ENCODE assay signal across 8 cellular contexts in genomic region chr6:148700713-148701392, GRCh38. TPM values are rescaled to one million over a fixed set of nuclear protein-coding genes. Genes with fewer than 3 reads are reported as not detected.
DNase-seq lines count a peak whose midpoint lies in the region; ATAC-seq and TF ChIP-seq lines count a peak whose summit lies in the region.

No MANE protein-coding gene starts in this region.

- H3K9me3 Mint-ChIP-seq in IgD-negative memory B cell: peaks cover 0 to 3% (median 0%) of the 10 kb centered on the region in 3 donors
- peaks cover 10% of the 10 kb centered on the region for H3K9me3 Mint-ChIP-seq in activated naive CD8-positive, alpha-beta T cell (ENCODE audit: low read depth)

- intact Hi-C loops in spleen (cut with DNase I; ENCODE audit: low total_unique reads): no loop called here

- H3K4me3 ChIP-seq in right atrium auricular region (peak overlapping the region in 1 of 2 donors; percentile 24), spleen (peak overlapping the region in 7 of 8 donors; percentile 5 to 57 (median 28))

- H3K36me3 Mint-ChIP-seq in IgD-negative memory B cell: no peaks in the 10 kb centered on the region
- no peaks in the 10 kb centered on the region for H3K36me3 Mint-ChIP-seq in activated naive CD8-positive, alpha-beta T cell

- TF ChIP-seq CTCF in right atrium auricular region (IDR thresholded peaks at IDR 0.05) (no peak), spleen (IDR thresholded peaks at IDR 0.05 in 8 of 11, conservative IDR thresholded peaks at IDR 0.05 in 3 of 11) (no peak)

- peak overlapping the region; percentile 26 to 94 (median 42) for H3K27ac Mint-ChIP-seq in IgD-negative memory B cell
- H3K27ac Mint-ChIP-seq in activated naive CD8-positive, alpha-beta T cell: peak overlapping the region; percentile 54

- peaks cover 0 to 6% of the 10 kb centered on the region in 2 donors for H3K9me3 ChIP-seq in right atrium auricular region
- peaks cover 0 to 11% (median 0%) of the 10 kb centered on the region in 8 donors for H3K9me3 ChIP-seq in spleen

- peak overlapping the region; percentile 12 to 32 for H3K27ac ChIP-seq in right atrium auricular region
- peak overlapping the region in 6 of 8 donors; percentile 27 to 70 (median 42) for H3K27ac ChIP-seq in spleen

- 15 to 23% (median 16%) methylated on average over 9 of the region's 9 CpGs for WGBS in spleen, 5 donors

- H3K4me1 Mint-ChIP-seq in IgD-negative memory B cell: peaks cover 7 to 15% (median 8%) of the 10 kb centered on the region in 3 donors
- H3K4me1 Mint-ChIP-seq in activated naive CD8-positive, alpha-beta T cell (ENCODE audit: low read depth): peaks cover 7% of the 10 kb centered on the region

- H3K27me3 Mint-ChIP-seq in IgD-negative memory B cell: no peaks in the 10 kb centered on the region
- H3K27me3 Mint-ChIP-seq in activated naive CD8-positive, alpha-beta T cell: peaks cover 8% of the 10 kb centered on the region

- H3K27me3 ChIP-seq in right atrium auricular region (peaks cover 0 to 3% of the 10 kb centered on the region in 2 donors), spleen (replicated peaks in 1 of 7) (no peaks in the 10 kb centered on the region)

- H3K4me1 ChIP-seq in right atrium auricular region: no peaks in the 10 kb centered on the region
- peaks cover 0 to 25% (median 18%) of the 10 kb centered on the region in 6 donors for H3K4me1 ChIP-seq in spleen

- no peak for TF ChIP-seq POLR2A in spleen (IDR thresholded peaks at IDR 0.05)

- H3K36me3 ChIP-seq in right atrium auricular region (no peaks in the 10 kb centered on the region), spleen (no peaks in the 10 kb centered on the region)

- peak overlapping the region; percentile 75 to 96 (median 87) for H3K4me3 Mint-ChIP-seq in IgD-negative memory B cell
- peak overlapping the region; percentile 70 for H3K4me3 Mint-ChIP-seq in activated naive CD8-positive, alpha-beta T cell

- DNase-seq in EH (ENCODE audit: low read depth) (peak; percentile 58), right atrium auricular region (ENCODE audit: low spot score) (no peak), spleen (no peak), Kasumi-1 (lab: John Stamatoyannopoulos, UW) (no peak)
- no peak for DNase-seq in stimulated activated CD4-positive, alpha-beta T cell treated with anti-CD3 and anti-CD28 coated beads, Interleukin-4, amount 100 ng/mL, for 1 hour

- ATAC-seq in GM19468 (IDR thresholded peaks at IDR 0.05; ENCODE audit: extremely low read depth, unreplicated experiment): peak; percentile 51

RNA-seq across cellular contexts. Expression of gene UST, which starts 46.0 kb away (rescaled TPM):
- 1.3 TPM for polyA plus RNA-seq in IgD-negative memory B cell
- total RNA-seq in right atrium auricular region: 1 to 10 TPM; 4.3 to 5.3 TPM
- total RNA-seq in spleen: 10 to 100 TPM; 12.9 to 26.8 (median 16.1) TPM
- 1 to 10 TPM; 6.4 to 9.1 (median 7.2) TPM for polyA plus RNA-seq in spleen
